In genomic region chr17:7513850-7514419, GRCh38 we compare ENCODE assay signal across 20 cellular contexts. TPM values are rescaled to one million over a fixed set of nuclear protein-coding genes. Genes with fewer than 3 reads are reported as not detected.
A peak's percentile ranks its signal among the peaks of the same experiment; 100 is the strongest.
DNase-seq lines count a peak whose midpoint lies in the region; ATAC-seq, FAIRE-seq and TF ChIP-seq lines count a peak whose summit lies in the region.
"Had no signal": no experiment of that assay in that cellular context is flagged by ENCODE, and none has a peak within 500 bp of the region (broad histone marks: within the 10 kb centered on the region; RNA-seq: fewer than 3 reads in every experiment).

No MANE protein-coding gene starts in this region.

- WGBS in GM12878 (ENCODE audit: insufficient coverage, insufficient replicate concordance, low lambda C conversion rate, missing lambda C conversion rate), result 73% methylated on average over 16 of the region's 17 CpGs
- 68% methylated on average over 17 of the region's 17 CpGs for WGBS in tibial nerve, 2 donors

- RAD21 ChIA-PET in GM12878 (lab: Charles Lee; ENCODE audit: unreplicated experiment), result interaction anchor here (0.6 to 4.1 kb wide), 8 partner anchors 9 to 173 kb away, joined by 3 to 84 read pairs (median 4); partner anchors contain the start of genes SENP3, TMEM102, TNFSF13 and TP53

- H3K36me3 ChIP-seq in Caco-2 (ENCODE audit: control insufficient read depth, insufficient read depth, low read length) (no peaks in the 10 kb centered on the region), GM12878 (ENCODE audit: control insufficient read depth in 2 of 2, insufficient read depth in 2 of 2, low read length in 1 of 2) (peaks cover 16 to 32% of the 10 kb centered on the region in 2 experiments; a peak in 3 of 4 replicates), tibial nerve (peaks cover 3 to 57% (median 23%) of the 10 kb centered on the region in 3 donors)

- FAIRE-seq in HTR-8/SVneo (lab: Jason Lieb, UNC) (peak; percentile 54), GM12878 (lab: Jason Lieb, UNC) (no peak)
- FAIRE-seq: colon had no signal

- no peaks in the 10 kb centered on the region for H4K20me1 ChIP-seq in GM12878 (ENCODE audit: control insufficient read depth, insufficient read depth)

- no peak overlapping the region for H3K4me2 ChIP-seq in GM12878 (ENCODE audit: control insufficient read depth, insufficient read depth)

- POLR2A ChIA-PET in Caco-2 (lab: Charles Lee) (no interaction called here), GM12878 (lab: Charles Lee) (interaction anchor here (0.6 to 3.9 kb wide), 2 partner anchors 46 to 60 kb away, joined by 3 to 36 read pairs; partner anchors contain the start of gene TNFSF13)

- H3K9me3 ChIP-seq in Caco-2 (no peaks in the 10 kb centered on the region), GM12878 (replicated peaks; ENCODE audit: control insufficient read depth, insufficient read depth, low read length) (no peaks in the 10 kb centered on the region), tibial nerve (no peaks in the 10 kb centered on the region)
- H3K9me3 ChIP-seq: right lobe of liver had no signal

- in situ Hi-C loops in GM12878 (cut with MboI), result no loop called here

- TF ChIP-seq RAD21 in GM12878 (IDR thresholded peaks at IDR 0.05; ENCODE audit: insufficient read depth, low read depth, low read length), result no peak

- no peak for DNase-seq in Caco-2
- DNase-seq in HTR-8/SVneo (ENCODE audit: insufficient read length, low spot score), result no peak
- DNase-seq in GM12878 (ENCODE audit: low read depth, low spot score), result no peak
- no peak for DNase-seq in sciatic nerve (ENCODE audit: low spot score)
- no peak for DNase-seq in tibial nerve (ENCODE audit: low spot score in 2 of 2)
- DNase-seq in NCI-H1436 (lab: John Stamatoyannopoulos, UW), result no peak
- DNase-seq: activated CD4-positive, alpha-beta T cell treated with anti-CD3 and anti-CD28 coated beads for 36 hours; CD8-positive, alpha-beta T cell; glutamatergic neuron; natural killer cell; NCI-H2029; NCI-H226; NCI-H774; posterior cingulate gyrus; right lobe of liver; SIG-M5; substantia nigra had no signal

- H3K27ac ChIP-seq in GM12878 (ENCODE audit: control insufficient read depth, insufficient read depth) (no peak overlapping the region), tibial nerve (no peak overlapping the region)
- H3K27ac ChIP-seq: right lobe of liver had no signal

- CTCF ChIA-PET in Caco-2 (lab: Charles Lee) (interaction anchor here (0.7 to 0.9 kb wide), 2 partner anchors 47 to 77 kb away, joined by 3 to 5 read pairs; no protein-coding TSS in a partner anchor), GM12878 (lab: Yijun Ruan, JAX) (interaction anchor here (0.6 to 4.4 kb wide), 37 partner anchors 9 to 203 kb away, joined by 3 to 145 read pairs (median 4); partner anchors contain the start of genes FGF11, FXR2, SAT2 and SENP3)

- H3K79me2 ChIP-seq in GM12878 (ENCODE audit: control insufficient read depth, insufficient read depth, low read length), result no peaks in the 10 kb centered on the region

- no peaks in the 10 kb centered on the region for H3K27me3 Mint-ChIP-seq in Caco-2 (ENCODE audit: insufficient read depth, unreplicated experiment)
- H3K27me3 Mint-ChIP-seq: activated CD4-positive, alpha-beta T cell treated with anti-CD3 and anti-CD28 coated beads for 36 hours; brain had no signal

- H3K36me3 Mint-ChIP-seq in Caco-2 (ENCODE audit: insufficient read depth, unreplicated experiment), result peaks cover 33% of the 10 kb centered on the region
- H3K36me3 Mint-ChIP-seq: natural killer cell had no signal

- TF ChIP-seq POLR2A in GM12878 (IDR thresholded peaks at IDR 0.05; ENCODE audit: low read depth, low read length) (no peak), tibial nerve (IDR thresholded peaks at IDR 0.05) (no peak)

- H3K9ac ChIP-seq in GM12878 (ENCODE audit: control insufficient read depth, insufficient read depth, low read length), result no peak overlapping the region

- H3K27ac Mint-ChIP-seq in Caco-2 (ENCODE audit: unreplicated experiment), result no peak overlapping the region
- H3K27ac Mint-ChIP-seq: activated CD4-positive, alpha-beta T cell treated with anti-CD3 and anti-CD28 coated beads for 36 hours; CD8-positive, alpha-beta T cell had no signal

- ATAC-seq in GM12878, result no peak
- ATAC-seq in sciatic nerve, result peak; percentile 9
- no peak for ATAC-seq in HG03159 (IDR thresholded peaks at IDR 0.05; ENCODE audit: unreplicated experiment)

- SMC1A ChIA-PET in GM12878 (lab: Charles Lee; ENCODE audit: uncharacterized antibody, unreplicated experiment), result interaction anchor here (0.6 to 4.2 kb wide), 16 partner anchors 9 to 174 kb away, joined by 3 to 67 read pairs (median 4); partner anchors contain the start of genes SENP3, TNFSF13, TP53 and WRAP53

- BruUV-seq in Caco-2 (replicated peaks; lab: Mats Ljungman, UMichigan) (TSS peak; percentile 66), GM12878 (replicated peaks; lab: Mats Ljungman, UMichigan) (TSS peak; percentile 74)

- H3K4me3 ChIP-seq in Caco-2 (ENCODE audit: low read depth, low read length) (no peak overlapping the region), GM12878 (no peak overlapping the region), tibial nerve (no peak overlapping the region)
- H3K4me3 ChIP-seq: right lobe of liver had no signal

- TF ChIP-seq EP300 in GM12878 (IDR thresholded peaks at IDR 0.05; ENCODE audit: borderline replicate concordance in 1 of 2, control insufficient read depth in 1 of 2, low read depth in 2 of 2, low read length in 2 of 2) (no peak), tibial nerve (IDR thresholded peaks at IDR 0.05) (no peak)

- no peaks in the 10 kb centered on the region for H3K27me3 ChIP-seq in Caco-2 (replicated peaks; ENCODE audit: control insufficient read depth, insufficient read depth, low read length)
- H3K27me3 ChIP-seq in GM12878 (replicated peaks in 1 of 2; ENCODE audit: control insufficient read depth in 2 of 2, insufficient read depth in 2 of 2, low read length in 1 of 2), result no peaks in the 10 kb centered on the region
- H3K27me3 ChIP-seq in tibial nerve, result no peaks in the 10 kb centered on the region
- H3K27me3 ChIP-seq: right lobe of liver had no signal

- intact Hi-C loops in Caco-2 (cut with micrococcal nuclease; ENCODE audit: unreplicated experiment), result loop anchor here (1.0 kb wide), 1 partner anchor 47 kb away; the partner anchor contains the start of gene SENP3
- intact Hi-C loops in GM12878 (cut with micrococcal nuclease; ENCODE audit: unreplicated experiment), result loop anchor here (1.0 kb wide), 1 partner anchor 47 kb away; the partner anchor contains the start of gene SENP3
- intact Hi-C loops in sciatic nerve (cut with DNase I), result no loop called here

- no peaks in the 10 kb centered on the region for H3K9me3 Mint-ChIP-seq in Caco-2 (ENCODE audit: unreplicated experiment)
- H3K9me3 Mint-ChIP-seq: brain; CD8-positive, alpha-beta T cell; natural killer cell had no signal

- no peaks in the 10 kb centered on the region for H3K4me1 Mint-ChIP-seq in Caco-2 (ENCODE audit: low read depth, unreplicated experiment)
- H3K4me1 Mint-ChIP-seq: activated CD4-positive, alpha-beta T cell treated with anti-CD3 and anti-CD28 coated beads for 36 hours; brain had no signal

- H3K4me3 Mint-ChIP-seq in Caco-2 (ENCODE audit: unreplicated experiment), result no peak overlapping the region
- H3K4me3 Mint-ChIP-seq: activated CD4-positive, alpha-beta T cell treated with anti-CD3 and anti-CD28 coated beads for 36 hours; brain; CD8-positive, alpha-beta T cell; natural killer cell had no signal

- no peak for TF ChIP-seq CTCF in Caco-2 (IDR thresholded peaks at IDR 0.05; ENCODE audit: insufficient read depth in 1 of 2, low read depth in 1 of 2, low read length in 1 of 2, severe bottlenecking in 1 of 2, unreplicated experiment in 1 of 2)
- TF ChIP-seq CTCF in GM12878 (IDR thresholded peaks at IDR 0.05 in 2 of 3, conservative IDR thresholded peaks at IDR 0.05 in 1 of 3; ENCODE audit: control insufficient read depth in 2 of 3, extremely low read depth in 1 of 3, insufficient read depth in 1 of 3, low read depth in 3 of 3, low read length in 3 of 3), result no peak
- no peak for TF ChIP-seq CTCF in tibial nerve (IDR thresholded peaks at IDR 0.05)

- H2AFZ ChIP-seq in GM12878 (ENCODE audit: control insufficient read depth, low read depth, low read length), result no peak overlapping the region

- H3K4me1 ChIP-seq in Caco-2, result no peaks in the 10 kb centered on the region
- no peaks in the 10 kb centered on the region for H3K4me1 ChIP-seq in GM12878 (ENCODE audit: control insufficient read depth, insufficient read depth, low read length)
- H3K4me1 ChIP-seq in tibial nerve, result peaks cover 0 to 13% (median 0%) of the 10 kb centered on the region in 4 donors

RNA-seq across cellular contexts. Expression of gene POLR2A, which starts 29.8 kb away (rescaled TPM):
- 69.8 and 72.1 TPM in 2 replicates for total RNA-seq in Caco-2 (2022)
- 174 and 219 TPM in 2 replicates for total RNA-seq in GM12878 (2013; cell fraction: nucleolus; rRNA removed)
- total RNA-seq in GM12878 (2014; rRNA removed), result 25.6 and 28.9 TPM in 2 replicates
- total RNA-seq in GM12878 (2014; rRNA removed; fragmentation: Illumina TruSeq; extraction: Trizol), result 12.0 and 12.5 TPM in 2 replicates
- 111 and 121 TPM in 2 replicates for total RNA-seq in GM12878 (2021)
- polyA plus RNA-seq in GM12878 (2011; ENCODE audit: low read depth), result 68.9 TPM
- polyA plus RNA-seq in GM12878 (2011; rRNA removed), result 7.9 and 19.3 TPM in 2 replicates
- polyA plus RNA-seq in GM12878 (2011; cell fraction: cytosol; rRNA removed), result 26.4 and 47.8 TPM in 2 replicates
- polyA plus RNA-seq in GM12878 (2011; cell fraction: nucleus; rRNA removed), result 84.9 and 129 TPM in 2 replicates
- polyA plus RNA-seq in GM12878 (2012), result 74.8 and 80.1 TPM in 2 replicates
- 47.6 and 57.7 TPM in 2 replicates for polyA plus RNA-seq in GM12878 (2014; fragmentation: Illumina TruSeq; extraction: Trizol)
- polyA plus RNA-seq in GM12878 (2014; fragmentation: Nextera tagmentation; extraction: Ambion mirVana), result 1 to 10 TPM; 1.7 to 2.8 TPM
- polyA plus RNA-seq in GM12878 (2014; rRNA removed), result 37.8 and 45.5 TPM in 2 replicates
- polyA plus RNA-seq in GM12878 (2016; fragmentation: Nextera tagmentation; extraction: Ambion mirVana), result 10 to 100 TPM; 88.2 to 95.0 TPM
- polyA minus RNA-seq in GM12878 (2011; rRNA and poly(A)+ RNA removed), result 99.0 and 179 TPM in 2 replicates
- 87.3 and 103 TPM in 2 replicates for polyA minus RNA-seq in GM12878 (2011; cell fraction: cytosol; rRNA and poly(A)+ RNA removed)
- polyA minus RNA-seq in GM12878 (2011; cell fraction: nucleus; rRNA and poly(A)+ RNA removed), result 91.4 and 180 TPM in 2 replicates
- total RNA-seq in sciatic nerve, result 126 TPM
- total RNA-seq in tibial nerve, result 100 to 1,000 TPM in 3 of 4 donors, 10 to 100 TPM in 1; 87.0 to 163 (median 125) TPM

RNA-seq across cellular contexts. Expression of gene SLC35G6, which starts 32.7 kb away (rescaled TPM):
- not detected in 2 replicates for total RNA-seq in Caco-2 (2022)
- total RNA-seq in GM12878 (2013; cell fraction: nucleolus; rRNA removed), result not detected in 2 replicates
- not detected in 2 replicates for total RNA-seq in GM12878 (2014; rRNA removed)
- not detected in 2 replicates for total RNA-seq in GM12878 (2014; rRNA removed; fragmentation: Illumina TruSeq; extraction: Trizol)
- not detected in 2 replicates for total RNA-seq in GM12878 (2021)
- polyA plus RNA-seq in GM12878 (2011; ENCODE audit: low read depth), result not detected
- not detected in 2 replicates for polyA plus RNA-seq in GM12878 (2011; rRNA removed)
- not detected in 2 replicates for polyA plus RNA-seq in GM12878 (2011; cell fraction: cytosol; rRNA removed)
- not detected in 2 replicates for polyA plus RNA-seq in GM12878 (2011; cell fraction: nucleus; rRNA removed)
- 0.13 and 0.18 TPM in 2 replicates for polyA plus RNA-seq in GM12878 (2012)
- polyA plus RNA-seq in GM12878 (2014; fragmentation: Illumina TruSeq; extraction: Trizol), result not detected in 2 replicates
- not detected for polyA plus RNA-seq in GM12878 (2014; fragmentation: Nextera tagmentation; extraction: Ambion mirVana)
- polyA plus RNA-seq in GM12878 (2014; rRNA removed), result not detected in 2 replicates
- under 1 TPM in 1 of 2 experiments, not detected in 1; 0.20 TPM for polyA plus RNA-seq in GM12878 (2016; fragmentation: Nextera tagmentation; extraction: Ambion mirVana)
- polyA minus RNA-seq in GM12878 (2011; rRNA and poly(A)+ RNA removed), result 0.10 TPM in 1 of 2 replicates, not detected in the other
- not detected in 2 replicates for polyA minus RNA-seq in GM12878 (2011; cell fraction: cytosol; rRNA and poly(A)+ RNA removed)
- polyA minus RNA-seq in GM12878 (2011; cell fraction: nucleus; rRNA and poly(A)+ RNA removed), result not detected in 2 replicates
- not detected for total RNA-seq in sciatic nerve
- not detected for total RNA-seq in tibial nerve
- total RNA-seq: activated CD4-positive, alpha-beta T cell treated with anti-CD3 and anti-CD28 coated beads for 36 hours; CD8-positive, alpha-beta T cell; natural killer cell; right lobe of liver had no signal

RNA-seq across cellular contexts. Expression of gene ZBTB4, which starts 34.5 kb away (rescaled TPM):
- total RNA-seq in Caco-2 (2022) (15.5 and 16.5 TPM in 2 replicates), GM12878 (2014; rRNA removed) (7.6 and 8.3 TPM in 2 replicates), GM12878 (2014; rRNA removed; fragmentation: Illumina TruSeq; extraction: Trizol) (6.1 and 6.2 TPM in 2 replicates), GM12878 (2021) (14.9 and 15.1 TPM in 2 replicates), sciatic nerve (84.2 TPM), tibial nerve (10 to 100 TPM; 60.5 to 64.1 (median 63.0) TPM)
- 26.9 and 29.2 TPM in 2 replicates for total RNA-seq in GM12878 (2013; cell fraction: nucleolus; rRNA removed)
- 6.7 TPM for polyA plus RNA-seq in GM12878 (2011; ENCODE audit: low read depth)
- polyA plus RNA-seq in GM12878 (2011; rRNA removed) (7.6 and 8.9 TPM in 2 replicates), GM12878 (2014; fragmentation: Illumina TruSeq; extraction: Trizol) (9.2 and 9.4 TPM in 2 replicates), GM12878 (2014; fragmentation: Nextera tagmentation; extraction: Ambion mirVana) (1 to 10 TPM; 2.0 to 3.0 TPM), GM12878 (2014; rRNA removed) (8.9 and 9.7 TPM in 2 replicates), GM12878 (2016; fragmentation: Nextera tagmentation; extraction: Ambion mirVana) (1 to 10 TPM; 4.3 to 4.6 TPM)
- 8.8 and 9.3 TPM in 2 replicates for polyA plus RNA-seq in GM12878 (2011; cell fraction: cytosol; rRNA removed)
- polyA plus RNA-seq in GM12878 (2011; cell fraction: nucleus; rRNA removed), result 26.2 and 29.9 TPM in 2 replicates
- polyA plus RNA-seq in GM12878 (2012), result 14.6 and 15.8 TPM in 2 replicates
- 8.7 and 14.0 TPM in 2 replicates for polyA minus RNA-seq in GM12878 (2011; rRNA and poly(A)+ RNA removed)
- 4.5 and 4.8 TPM in 2 replicates for polyA minus RNA-seq in GM12878 (2011; cell fraction: cytosol; rRNA and poly(A)+ RNA removed)
- 7.0 and 12.9 TPM in 2 replicates for polyA minus RNA-seq in GM12878 (2011; cell fraction: nucleus; rRNA and poly(A)+ RNA removed)

RNA-seq across cellular contexts. Expression of gene TNFSF12, which starts 34.9 kb away (rescaled TPM):
- total RNA-seq in Caco-2 (2022) (not detected in 2 replicates), GM12878 (2014; rRNA removed) (4.3 and 5.8 TPM in 2 replicates), GM12878 (2014; rRNA removed; fragmentation: Illumina TruSeq; extraction: Trizol) (2.9 and 3.2 TPM in 2 replicates), GM12878 (2021) (6.7 and 7.0 TPM in 2 replicates), sciatic nerve (63.9 TPM), tibial nerve (100 to 1,000 TPM in 2 of 4 donors, 10 to 100 TPM in 2; 59.4 to 109 (median 98.8) TPM)
- total RNA-seq in GM12878 (2013; cell fraction: nucleolus; rRNA removed), result 1.0 TPM in 2 replicates
- 3.0 TPM for polyA plus RNA-seq in GM12878 (2011; ENCODE audit: low read depth)
- polyA plus RNA-seq in GM12878 (2011; rRNA removed) (1.3 and 2.5 TPM in 2 replicates), GM12878 (2014; fragmentation: Illumina TruSeq; extraction: Trizol) (1.1 and 2.6 TPM in 2 replicates), GM12878 (2014; fragmentation: Nextera tagmentation; extraction: Ambion mirVana) (under 1 TPM; 0.32 to 0.53 TPM), GM12878 (2014; rRNA removed) (5.0 and 5.1 TPM in 2 replicates), GM12878 (2016; fragmentation: Nextera tagmentation; extraction: Ambion mirVana) (1 to 10 TPM; 1.2 to 1.6 TPM)
- polyA plus RNA-seq in GM12878 (2011; cell fraction: cytosol; rRNA removed), result 3.5 and 4.0 TPM in 2 replicates
- polyA plus RNA-seq in GM12878 (2011; cell fraction: nucleus; rRNA removed), result 1.2 and 1.8 TPM in 2 replicates
- 4.3 and 7.2 TPM in 2 replicates for polyA plus RNA-seq in GM12878 (2012)
- 0.62 and 2.3 TPM in 2 replicates for polyA minus RNA-seq in GM12878 (2011; rRNA and poly(A)+ RNA removed)
- polyA minus RNA-seq in GM12878 (2011; cell fraction: cytosol; rRNA and poly(A)+ RNA removed), result 0.94 TPM in 1 of 2 replicates, not detected in the other
- not detected in 2 replicates for polyA minus RNA-seq in GM12878 (2011; cell fraction: nucleus; rRNA and poly(A)+ RNA removed)

RNA-seq across cellular contexts. Expression of gene TNFSF13, which starts 44.6 kb away (rescaled TPM):
- total RNA-seq in Caco-2 (2022), result 0.20 TPM in 1 of 2 replicates, not detected in the other
- total RNA-seq in GM12878 (2013; cell fraction: nucleolus; rRNA removed), result 13.9 and 18.6 TPM in 2 replicates
- total RNA-seq in GM12878 (2014; rRNA removed), result 7.6 and 9.3 TPM in 2 replicates
- 6.0 and 6.1 TPM in 2 replicates for total RNA-seq in GM12878 (2014; rRNA removed; fragmentation: Illumina TruSeq; extraction: Trizol)
- total RNA-seq in GM12878 (2021), result 14.5 and 14.6 TPM in 2 replicates
- 7.1 TPM for polyA plus RNA-seq in GM12878 (2011; ENCODE audit: low read depth)
- polyA plus RNA-seq in GM12878 (2011; rRNA removed), result 10.0 and 11.3 TPM in 2 replicates
- 9.6 and 11.2 TPM in 2 replicates for polyA plus RNA-seq in GM12878 (2011; cell fraction: cytosol; rRNA removed)
- polyA plus RNA-seq in GM12878 (2011; cell fraction: nucleus; rRNA removed), result 39.8 and 46.6 TPM in 2 replicates
- 7.7 and 8.9 TPM in 2 replicates for polyA plus RNA-seq in GM12878 (2012)
- 10.0 and 10.8 TPM in 2 replicates for polyA plus RNA-seq in GM12878 (2014; fragmentation: Illumina TruSeq; extraction: Trizol)
- under 1 TPM; 0.56 to 0.84 TPM for polyA plus RNA-seq in GM12878 (2014; fragmentation: Nextera tagmentation; extraction: Ambion mirVana)
- 10.7 and 12.1 TPM in 2 replicates for polyA plus RNA-seq in GM12878 (2014; rRNA removed)
- 10 to 100 TPM in 1 of 2 experiments, 1 to 10 TPM in 1; 9.4 to 10.2 TPM for polyA plus RNA-seq in GM12878 (2016; fragmentation: Nextera tagmentation; extraction: Ambion mirVana)
- polyA minus RNA-seq in GM12878 (2011; rRNA and poly(A)+ RNA removed), result 5.6 and 6.7 TPM in 2 replicates
- 2.2 and 4.0 TPM in 2 replicates for polyA minus RNA-seq in GM12878 (2011; cell fraction: cytosol; rRNA and poly(A)+ RNA removed)
- 10.5 and 14.1 TPM in 2 replicates for polyA minus RNA-seq in GM12878 (2011; cell fraction: nucleus; rRNA and poly(A)+ RNA removed)
- 32.7 TPM for total RNA-seq in sciatic nerve
- total RNA-seq in tibial nerve, result 10 to 100 TPM; 44.7 to 93.3 (median 64.7) TPM
